ENCODE assay signal across 1 cellular context in genomic region chr9:38096238-38096805, GRCh38.
TF ChIP-seq lines count a peak whose summit lies in the region.

No MANE protein-coding gene starts in this region.

TF ChIP-seq in HepG2, 621 proteins besides CTCF, POLR2A, EP300 and RAD21:
- TF ChIP-seq MYPOP (CRISPR knock-in tag; IDR thresholded peaks at IDR 0.05) = no peak
- no peak for TF ChIP-seq ZNF180 (CRISPR knock-in tag; IDR thresholded peaks at IDR 0.05; ENCODE audit: borderline replicate concordance, low read depth)
- no peak for TF ChIP-seq ZBTB44 (CRISPR knock-in tag; IDR thresholded peaks at IDR 0.05)
- TF ChIP-seq MATR3 (CRISPR knock-in tag; IDR thresholded peaks at IDR 0.05) = no peak
- TF ChIP-seq, protein P1, sequence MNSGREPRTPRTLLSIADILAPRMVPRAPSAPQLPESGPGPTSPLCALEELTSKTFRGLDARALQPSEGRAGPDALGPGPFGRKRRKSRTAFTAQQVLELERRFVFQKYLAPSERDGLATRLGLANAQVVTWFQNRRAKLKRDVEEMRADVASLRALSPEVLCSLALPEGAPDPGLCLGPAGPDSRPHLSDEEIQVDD (CRISPR knock-in tag; IDR thresholded peaks at IDR 0.05; ENCODE audit: borderline replicate concordance) = no peak
- TF ChIP-seq ZNF614 (CRISPR knock-in tag; IDR thresholded peaks at IDR 0.05; ENCODE audit: borderline replicate concordance) = no peak
TF ChIP-seq in HepG2: peak in this region for 0.
